Comparison of ENCODE assay signal across 13 cellular contexts in the genomic region with DNA sequence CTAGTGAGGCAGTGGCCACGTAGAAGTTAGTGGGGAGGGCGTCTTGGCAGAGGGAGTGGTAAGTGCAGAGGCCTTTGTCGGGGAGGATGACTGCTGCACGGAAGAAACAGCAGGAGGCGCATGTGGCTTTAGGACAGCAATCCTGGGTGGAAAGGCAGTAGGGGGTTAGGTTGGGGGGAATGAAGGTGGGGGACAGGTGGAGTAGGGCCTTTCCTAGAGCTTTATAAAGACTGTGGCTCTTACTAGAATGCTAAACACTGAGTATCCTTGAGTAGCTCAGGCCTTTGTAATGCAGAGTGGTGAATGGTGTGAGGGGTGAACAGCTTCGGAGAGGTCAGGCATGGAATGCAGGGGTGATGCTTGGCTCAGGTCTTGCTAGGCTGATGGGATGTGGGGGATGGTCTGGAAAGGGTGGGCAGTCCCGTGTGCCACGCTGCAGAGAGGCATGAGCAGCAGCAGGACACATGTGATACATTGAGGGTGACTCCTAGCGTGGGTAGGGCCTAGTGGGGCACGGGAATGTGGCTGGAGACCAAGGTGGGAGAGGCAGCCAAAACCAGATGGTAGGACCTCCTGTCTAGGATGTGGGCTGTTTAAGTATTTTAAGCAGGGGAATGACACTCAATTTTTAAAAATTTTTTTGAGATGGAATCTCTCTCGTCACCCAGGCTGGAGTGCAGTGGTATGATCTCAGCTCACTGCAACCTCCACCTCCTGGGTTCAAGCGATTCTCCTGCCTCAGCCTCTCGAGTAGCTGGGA. TPM values are rescaled to one million over a fixed set of nuclear protein-coding genes. Genes with fewer than 3 reads are reported as not detected.
A peak's percentile ranks its signal among the peaks of the same experiment; 100 is the strongest.
DNase-seq lines count a peak whose midpoint lies in the region; ATAC-seq and TF ChIP-seq lines count a peak whose summit lies in the region.
"Had no signal": no experiment of that assay in that cellular context is flagged by ENCODE, and none has a peak within 500 bp of the region (broad histone marks: within the 10 kb centered on the region; RNA-seq: fewer than 3 reads in every experiment).

No MANE protein-coding gene starts in this region.

- no peaks in the 10 kb centered on the region for H3K9me3 Mint-ChIP-seq in type B pancreatic cell

- intact Hi-C loops in left cardiac atrium (cut with DNase I) (no loop called here), Right ventricle myocardium superior (cut with DNase I) (no loop called here)

- ATAC-seq in left cardiac atrium (peak; percentile 23 to 33), Right ventricle myocardium superior (ENCODE audit: poor library complexity) (no peak), HG02763 (IDR thresholded peaks at IDR 0.05; ENCODE audit: unreplicated experiment) (no peak)

- H3K4me3 Mint-ChIP-seq in type B pancreatic cell = peak overlapping the region; percentile 44
- H3K4me3 Mint-ChIP-seq: B cell had no signal

- no peak for TF ChIP-seq CTCF in type B pancreatic cell (conservative IDR thresholded peaks at IDR 0.05)

- H3K27ac Mint-ChIP-seq in type B pancreatic cell = peak overlapping the region; percentile 84
- H3K27ac Mint-ChIP-seq: B cell had no signal

- no peak for DNase-seq in left cardiac atrium
- no peak for DNase-seq in Right ventricle myocardium superior
- no peak for DNase-seq in caudate nucleus (lab: John Stamatoyannopoulos, UW)
- peak; percentile 78 for DNase-seq in iPS-NIHi7 (ENCODE audit: extremely low spot score)
- no peak for DNase-seq in type B pancreatic cell (ENCODE audit: extremely low spot score, unreplicated experiment)
- DNase-seq in NOMO-1 treated with DMSO at 0.1 percent for 48 hours (lab: John Stamatoyannopoulos, UW; ENCODE audit: unreplicated experiment) = no peak
- DNase-seq in NCI-H1417 (lab: John Stamatoyannopoulos, UW) = no peak
- DNase-seq: activated CD4-positive, alpha-beta T cell treated with anti-CD3 and anti-CD28 coated beads, Interleukin-2, amount 50 U/mL, for 1 hour; activated naive CD4-positive, alpha-beta T cell treated with anti-CD3 and anti-CD28 coated beads, Interleukin-2, amount 50 U/mL, for 16 hours; NCI-H748 treated with DMSO at 0.1 percent for 48 hours had no signal

- no peaks in the 10 kb centered on the region for H3K27me3 Mint-ChIP-seq in type B pancreatic cell
- H3K27me3 Mint-ChIP-seq: B cell had no signal

- peak overlapping the region; percentile 27 for H3K27ac ChIP-seq in caudate nucleus (ENCODE audit: low read depth, low read length)
- H3K27ac ChIP-seq: esophagus muscularis mucosa had no signal

- peaks cover 53% of the 10 kb centered on the region for H3K4me1 Mint-ChIP-seq in type B pancreatic cell (ENCODE audit: unreplicated experiment)

- H3K36me3 Mint-ChIP-seq in type B pancreatic cell = peaks cover 27% of the 10 kb centered on the region

RNA-seq across cellular contexts. Expression of a gene that starts 19.2 kb away (rescaled TPM):
- total RNA-seq in left cardiac atrium (10 to 100 TPM; 58.1 to 58.6 TPM), Right ventricle myocardium superior (53.5 TPM), type B pancreatic cell (ENCODE audit: low replicate concordance) (82.6 and 109 TPM in 2 replicates)

RNA-seq across cellular contexts. Expression of a gene that starts 34.3 kb away (rescaled TPM):
- total RNA-seq in left cardiac atrium (10 to 100 TPM; 58.7 to 64.6 TPM), Right ventricle myocardium superior (48.3 TPM), type B pancreatic cell (ENCODE audit: low replicate concordance) (98.9 and 100 TPM in 2 replicates)

Comparison
In these comparisons a context has a peak if more than half of its experiments do, and no peak if none do; other contexts are left out.
1. ATAC-seq: peak in left cardiac atrium (2 of 2); none in Right ventricle myocardium superior (single experiment) and HG02763 (single experiment).